Comparison of ENCODE assay signal across 13 cellular contexts in genomic region chr5:138573223-138573622, GRCh38. TPM values are rescaled to one million over a fixed set of nuclear protein-coding genes. Genes with fewer than 3 reads are reported as not detected.
DNase-seq lines count a peak whose midpoint lies in the region; ATAC-seq and TF ChIP-seq lines count a peak whose summit lies in the region.
"Had no signal": no experiment of that assay in that cellular context is flagged by ENCODE, and none has a peak within 500 bp of the region (broad histone marks: within the 10 kb centered on the region; RNA-seq: fewer than 3 reads in every experiment).

No MANE protein-coding gene starts in this region.

- peak overlapping the region; percentile 96 for H3K4me3 Mint-ChIP-seq in stimulated activated naive CD8-positive, alpha-beta T cell treated with anti-CD3 and anti-CD28 coated beads, Interleukin-15, Interleukin-2, amounts not matched to agents 100 ng/mL and 50 ng/mL, for 24 hours
- peak overlapping the region; percentile 98 for H3K4me3 Mint-ChIP-seq in activated CD8-positive, alpha-beta T cell treated with anti-CD3 and anti-CD28 coated beads for 36 hours
- no peak overlapping the region for H3K4me3 Mint-ChIP-seq in memory B cell

- peaks cover 65% of the 10 kb centered on the region for H3K4me1 Mint-ChIP-seq in stimulated activated naive CD8-positive, alpha-beta T cell treated with anti-CD3 and anti-CD28 coated beads, Interleukin-15, Interleukin-2, amounts not matched to agents 100 ng/mL and 50 ng/mL, for 24 hours (ENCODE audit: low read depth)
- H3K4me1 Mint-ChIP-seq in activated CD8-positive, alpha-beta T cell treated with anti-CD3 and anti-CD28 coated beads for 36 hours (ENCODE audit: low read depth) = peaks cover 52% of the 10 kb centered on the region
- H3K4me1 Mint-ChIP-seq in memory B cell = peaks cover 15% of the 10 kb centered on the region

- TF ChIP-seq CTCF in activated CD8-positive, alpha-beta T cell treated with anti-CD3 and anti-CD28 coated beads for 36 hours (IDR thresholded peaks at IDR 0.05) = no peak

- intact Hi-C loops in activated CD8-positive, alpha-beta T cell treated with anti-CD3 and anti-CD28 coated beads for 36 hours (cut with micrococcal nuclease) = loop anchor here (10.0 kb wide), 1 partner anchor 692 kb away; no protein-coding TSS in a partner anchor

- H3K9me3 Mint-ChIP-seq in stimulated activated naive CD8-positive, alpha-beta T cell treated with anti-CD3 and anti-CD28 coated beads, Interleukin-15, Interleukin-2, amounts not matched to agents 100 ng/mL and 50 ng/mL, for 24 hours = no peaks in the 10 kb centered on the region
- H3K9me3 Mint-ChIP-seq in activated CD8-positive, alpha-beta T cell treated with anti-CD3 and anti-CD28 coated beads for 36 hours = peaks cover 6% of the 10 kb centered on the region
- H3K9me3 Mint-ChIP-seq in memory B cell = peaks cover 1% of the 10 kb centered on the region

- POLR2A ChIA-PET in activated CD8-positive, alpha-beta T cell treated with anti-CD3 and anti-CD28 coated beads for 36 hours (lab: Charles Lee) = interaction anchor here (0.9 to 5.1 kb wide), 7 partner anchors 8 to 720 kb away, joined by 3 to 31 read pairs (median 4); partner anchors contain the start of genes KDM3B and MATR3

- H3K27me3 Mint-ChIP-seq in stimulated activated naive CD8-positive, alpha-beta T cell treated with anti-CD3 and anti-CD28 coated beads, Interleukin-15, Interleukin-2, amounts not matched to agents 100 ng/mL and 50 ng/mL, for 24 hours = no peaks in the 10 kb centered on the region
- no peaks in the 10 kb centered on the region for H3K27me3 Mint-ChIP-seq in activated CD8-positive, alpha-beta T cell treated with anti-CD3 and anti-CD28 coated beads for 36 hours
- H3K27me3 Mint-ChIP-seq in memory B cell = no peaks in the 10 kb centered on the region

- peak overlapping the region; percentile 80 for H3K27ac Mint-ChIP-seq in stimulated activated naive CD8-positive, alpha-beta T cell treated with anti-CD3 and anti-CD28 coated beads, Interleukin-15, Interleukin-2, amounts not matched to agents 100 ng/mL and 50 ng/mL, for 24 hours
- peak overlapping the region; percentile 83 for H3K27ac Mint-ChIP-seq in activated CD8-positive, alpha-beta T cell treated with anti-CD3 and anti-CD28 coated beads for 36 hours
- peak overlapping the region; percentile 100 for H3K27ac Mint-ChIP-seq in memory B cell

- H3K36me3 Mint-ChIP-seq in stimulated activated naive CD8-positive, alpha-beta T cell treated with anti-CD3 and anti-CD28 coated beads, Interleukin-15, Interleukin-2, amounts not matched to agents 100 ng/mL and 50 ng/mL, for 24 hours (ENCODE audit: low read depth) = peaks cover 64% of the 10 kb centered on the region
- peaks cover 65% of the 10 kb centered on the region for H3K36me3 Mint-ChIP-seq in activated CD8-positive, alpha-beta T cell treated with anti-CD3 and anti-CD28 coated beads for 36 hours (ENCODE audit: low read depth)
- H3K36me3 Mint-ChIP-seq in memory B cell = peaks cover 16% of the 10 kb centered on the region

- CTCF ChIA-PET in activated CD8-positive, alpha-beta T cell treated with anti-CD3 and anti-CD28 coated beads for 36 hours (lab: Charles Lee) = interaction anchor here (1.0 to 1.9 kb wide), 3 partner anchors 25 to 48 kb away, joined by 3 to 7 read pairs (median 3); no protein-coding TSS in a partner anchor

- DNase-seq in stimulated activated naive CD8-positive, alpha-beta T cell treated with anti-CD3 and anti-CD28 coated beads, Interleukin-15, Interleukin-2, amounts not matched to agents 100 U/mL and 50 U/mL, for 24 hours = no peak
- DNase-seq in activated CD8-positive, alpha-beta T cell treated with anti-CD3 and anti-CD28 coated beads for 36 hours = no peak
- DNase-seq in memory B cell (ENCODE audit: low spot score in 2 of 2) = no peak
- DNase-seq in NCI-H1092 treated with DMSO at 0.1 percent for 48 hours (lab: John Stamatoyannopoulos, UW) = no peak
- DNase-seq in epidermal melanocyte (ENCODE audit: insufficient read length, low spot score) = no peak
- DNase-seq: aorta, kidney, NCI-H2171, pancreas had no signal

- no peak for ATAC-seq in stimulated activated naive CD8-positive, alpha-beta T cell treated with anti-CD3 and anti-CD28 coated beads, Interleukin-15, Interleukin-2, amounts not matched to agents 100 U/mL and 50 U/mL, for 24 hours
- ATAC-seq in activated CD8-positive, alpha-beta T cell treated with anti-CD3 and anti-CD28 coated beads for 36 hours = no peak
- ATAC-seq in memory B cell (ENCODE audit: low read depth) (no peak), HG02623 (IDR thresholded peaks at IDR 0.05; ENCODE audit: unreplicated experiment) (no peak), GM18867 (IDR thresholded peaks at IDR 0.05; ENCODE audit: unreplicated experiment) (no peak)
- ATAC-seq: activated CD4-positive, CD25-positive, alpha-beta regulatory T cell treated with anti-CD3 and anti-CD28 coated beads, Interleukin-2, amount 50 U/mL, for 24 hours; pancreas had no signal

RNA-seq across cellular contexts. Expression of gene HSPA9, which starts 2.0 kb away (rescaled TPM):
- 100 to 1,000 TPM; 426 to 442 TPM for total RNA-seq in activated CD8-positive, alpha-beta T cell treated with anti-CD3 and anti-CD28 coated beads for 36 hours

RNA-seq across cellular contexts. Expression of gene ETF1, which starts 30.2 kb away (rescaled TPM):
- 100 to 1,000 TPM; 154 to 161 TPM for total RNA-seq in activated CD8-positive, alpha-beta T cell treated with anti-CD3 and anti-CD28 coated beads for 36 hours
